In genomic region chr6:44040786-44041185, GRCh38 we compare ENCODE assay signal across 25 cellular contexts.
DNase-seq lines count a peak whose midpoint lies in the region; ATAC-seq, FAIRE-seq and TF ChIP-seq lines count a peak whose summit lies in the region.
"Had no signal": no experiment of that assay in that cellular context is flagged by ENCODE, and none has a peak within 500 bp of the region (broad histone marks: within the 10 kb centered on the region; RNA-seq: fewer than 3 reads in every experiment).

No MANE protein-coding gene starts in this region.

- H3K27ac ChIP-seq in GM23338 (ENCODE audit: low read depth) = no peak overlapping the region
- H3K27ac ChIP-seq in RWPE1 = peak overlapping the region; percentile 93
- no peak overlapping the region for H3K27ac ChIP-seq in kidney (ENCODE audit: low read depth in 2 of 2, low read length in 2 of 2)
- H3K27ac ChIP-seq in smooth muscle cell (ENCODE audit: low read depth) = peak overlapping the region; percentile 98
- H3K27ac ChIP-seq in effector memory CD4-positive, alpha-beta T cell (ENCODE audit: insufficient read depth, low read length, poor library complexity, severe bottlenecking) = no peak overlapping the region
- H3K27ac ChIP-seq: parathyroid adenoma had no signal

- H3K9me2 ChIP-seq in GM23338 (ENCODE audit: insufficient read depth) = no peaks in the 10 kb centered on the region

- TF ChIP-seq CTCF in GM23338 (conservative IDR thresholded peaks at IDR 0.05; ENCODE audit: low read depth in 2 of 2) (no peak), RWPE1 (conservative IDR thresholded peaks at IDR 0.05; ENCODE audit: low read depth) (no peak), kidney (IDR thresholded peaks at IDR 0.05; ENCODE audit: borderline replicate concordance, extremely low read depth, insufficient read depth) (no peak), smooth muscle cell (IDR thresholded peaks at IDR 0.05; ENCODE audit: borderline replicate concordance, insufficient read depth, poor library complexity, severe bottlenecking) (no peak)

- H3K4me3 Mint-ChIP-seq in GM23338 = no peak overlapping the region
- H3K4me3 Mint-ChIP-seq: activated CD8-positive, alpha-beta memory T cell treated with anti-CD3 and anti-CD28 coated beads, Interleukin-2, amount 10 ng/mL, durations not matched to agents 7 days and 5 days; CD8-positive, alpha-beta T cell; effector memory CD8-positive, alpha-beta T cell; memory B cell; naive B cell; T-helper 17 cell had no signal

- DNase-seq in GM23338 (ENCODE audit: low spot score) (no peak), RWPE1 (ENCODE audit: low spot score) (no peak), kidney (peak; percentile 17), smooth muscle cell (lab: John Stamatoyannopoulos, UW; ENCODE audit: unreplicated experiment) (no peak), H4 (ENCODE audit: low spot score) (no peak)
- no peak for DNase-seq in effector memory CD4-positive, alpha-beta T cell
- DNase-seq: activated CD4-positive, alpha-beta T cell treated with anti-CD3 and anti-CD28 coated beads for 48 hours; activated CD8-positive, alpha-beta memory T cell treated with anti-CD3 and anti-CD28 coated beads, Interleukin-2, amount 10 ng/mL, durations not matched to agents 7 days and 5 days; AML-193; CD8-positive, alpha-beta T cell; effector memory CD8-positive, alpha-beta T cell; esophagus squamous epithelium; GF-D8; naive B cell; NCI-H1105; NCI-H2029 treated with DMSO at 0.1 percent for 48 hours; NCI-H446; substantia nigra; T-helper 17 cell had no signal

- H3K27ac Mint-ChIP-seq in GM23338 = 0 out of 2 replicates have a peak overlapping the region, but pooled peaks have one; percentile 11
- H3K27ac Mint-ChIP-seq: activated CD8-positive, alpha-beta memory T cell treated with anti-CD3 and anti-CD28 coated beads, Interleukin-2, amount 10 ng/mL, durations not matched to agents 7 days and 5 days; CD8-positive, alpha-beta T cell; effector memory CD8-positive, alpha-beta T cell; memory B cell; naive B cell; T-helper 17 cell had no signal

- H3K79me2 ChIP-seq in GM23338 (replicated peaks; ENCODE audit: insufficient read depth) = no peaks in the 10 kb centered on the region
- H3K79me2 ChIP-seq in smooth muscle cell (ENCODE audit: low read depth) = no peaks in the 10 kb centered on the region
- H3K79me2 ChIP-seq: parathyroid adenoma had no signal

- H3K4me1 Mint-ChIP-seq in GM23338 = peaks cover 40% of the 10 kb centered on the region

- peaks cover 15% of the 10 kb centered on the region for H3K27me3 Mint-ChIP-seq in GM23338 (ENCODE audit: insufficient read depth, low read depth, poor library complexity)

- H3K4me3 ChIP-seq in GM23338 (no peak overlapping the region), kidney (ENCODE audit: low read length in 2 of 2) (no peak overlapping the region), smooth muscle cell (no peak overlapping the region)
- no peak overlapping the region for H3K4me3 ChIP-seq in effector memory CD4-positive, alpha-beta T cell (ENCODE audit: insufficient read depth, low read depth, low read length, poor library complexity, severe bottlenecking)
- H3K4me3 ChIP-seq: esophagus squamous epithelium, SJSA1 had no signal

- peaks cover 19% of the 10 kb centered on the region for H3K4me1 ChIP-seq in GM23338 (ENCODE audit: insufficient read depth)
- peaks cover 0 to 6% of the 10 kb centered on the region in 2 donors for H3K4me1 ChIP-seq in kidney (ENCODE audit: control insufficient read depth in 1 of 2, insufficient read depth in 1 of 2, low read depth in 1 of 2, low read length in 2 of 2)
- H3K4me1 ChIP-seq in smooth muscle cell (ENCODE audit: low read depth) = peaks cover 36% of the 10 kb centered on the region
- no peaks in the 10 kb centered on the region for H3K4me1 ChIP-seq in effector memory CD4-positive, alpha-beta T cell (ENCODE audit: control insufficient read depth, insufficient read depth, low read length, poor library complexity, severe bottlenecking)

- no peak for FAIRE-seq in kidney (lab: Jason Lieb, UNC)
- FAIRE-seq: urothelium cell line had no signal

- POLR2A ChIA-PET in RWPE1 (lab: Yijun Ruan, JAX; ENCODE audit: low non-redundant PET) = no interaction called here

- H3K9me3 Mint-ChIP-seq in GM23338 = no peaks in the 10 kb centered on the region
- H3K9me3 Mint-ChIP-seq: activated naive CD4-positive, alpha-beta T cell treated with anti-CD3 and anti-CD28 coated beads, Interleukin-2, amount 50 U/mL, for 72 hours; CD8-positive, alpha-beta T cell; effector memory CD8-positive, alpha-beta T cell; memory B cell; naive B cell had no signal

- H3K9ac ChIP-seq in kidney (ENCODE audit: low read length in 2 of 2) = no peak overlapping the region
- H3K9ac ChIP-seq in smooth muscle cell (ENCODE audit: low read depth) = no peak overlapping the region
- H3K9ac ChIP-seq: parathyroid adenoma had no signal

- H4K20me1 ChIP-seq in GM23338 (replicated peaks; ENCODE audit: insufficient read depth) = no peaks in the 10 kb centered on the region
- H4K20me1 ChIP-seq in smooth muscle cell (ENCODE audit: low read depth) = no peaks in the 10 kb centered on the region

- H3K27me3 ChIP-seq in GM23338 (ENCODE audit: insufficient read depth) (no peaks in the 10 kb centered on the region), smooth muscle cell (ENCODE audit: low read depth) (no peaks in the 10 kb centered on the region)
- no peaks in the 10 kb centered on the region for H3K27me3 ChIP-seq in effector memory CD4-positive, alpha-beta T cell (replicated peaks; ENCODE audit: control insufficient read depth, insufficient read depth, low read length, poor library complexity, severe bottlenecking)
- H3K27me3 ChIP-seq: esophagus squamous epithelium, SJSA1 had no signal

- H3F3A ChIP-seq in GM23338 (replicated peaks; ENCODE audit: low read depth) = no peaks in the 10 kb centered on the region
- H3F3A ChIP-seq in smooth muscle cell (ENCODE audit: low read depth) = peaks cover 21% of the 10 kb centered on the region

- intact Hi-C loops in kidney (cut with DNase I) = no loop called here

- ATAC-seq in GM23338 = no peak
- ATAC-seq in GM19324 (IDR thresholded peaks at IDR 0.05; ENCODE audit: low FRiP score, unreplicated experiment) = no peak
- ATAC-seq: activated CD8-positive, alpha-beta memory T cell treated with anti-CD3 and anti-CD28 coated beads, Interleukin-2, amount 10 ng/mL, durations not matched to agents 7 days and 5 days; activated naive CD4-positive, alpha-beta T cell treated with anti-CD3 and anti-CD28 coated beads, Interleukin-2, amount 50 U/mL, for 72 hours; CD8-positive, alpha-beta T cell; effector memory CD8-positive, alpha-beta T cell; T-helper 17 cell had no signal

- WGBS in smooth muscle cell (ENCODE audit: low lambda C conversion rate) = 74% methylated on average over 2 of the region's 4 CpGs

- H2AFZ ChIP-seq in GM23338 (no peak overlapping the region), smooth muscle cell (ENCODE audit: low read depth) (no peak overlapping the region)
- H2AFZ ChIP-seq: parathyroid adenoma had no signal

- no peaks in the 10 kb centered on the region for H3K36me3 Mint-ChIP-seq in GM23338 (ENCODE audit: low read depth)
- H3K36me3 Mint-ChIP-seq: activated CD8-positive, alpha-beta memory T cell treated with anti-CD3 and anti-CD28 coated beads, Interleukin-2, amount 10 ng/mL, durations not matched to agents 7 days and 5 days; activated naive CD4-positive, alpha-beta T cell treated with anti-CD3 and anti-CD28 coated beads, Interleukin-2, amount 50 U/mL, for 72 hours; CD8-positive, alpha-beta T cell; memory B cell; naive B cell had no signal

- H3K9me3 ChIP-seq in kidney (ENCODE audit: control insufficient read depth in 1 of 2, low read length in 2 of 2) (no peaks in the 10 kb centered on the region), smooth muscle cell (replicated peaks; ENCODE audit: low read depth) (no peaks in the 10 kb centered on the region)
- H3K9me3 ChIP-seq in effector memory CD4-positive, alpha-beta T cell (ENCODE audit: control insufficient read depth, low read length) = no peaks in the 10 kb centered on the region
- H3K9me3 ChIP-seq: esophagus squamous epithelium, SJSA1 had no signal

- CTCF ChIA-PET in RWPE1 (lab: Yijun Ruan, JAX) = interaction anchor here (0.6 kb wide), 1 partner anchor 70 kb away, joined by 4 read pairs; no protein-coding TSS in a partner anchor

- H3K36me3 ChIP-seq in GM23338 (ENCODE audit: insufficient read depth) (no peaks in the 10 kb centered on the region), kidney (ENCODE audit: control insufficient read depth in 1 of 2, insufficient read depth in 2 of 2, low read length in 2 of 2) (no peaks in the 10 kb centered on the region), smooth muscle cell (ENCODE audit: low read depth) (no peaks in the 10 kb centered on the region)
- H3K36me3 ChIP-seq in effector memory CD4-positive, alpha-beta T cell (ENCODE audit: control insufficient read depth, insufficient read depth, low read length) = no peaks in the 10 kb centered on the region
- H3K36me3 ChIP-seq: esophagus squamous epithelium, SJSA1 had no signal

- H3K4me2 ChIP-seq in GM23338 = no peak overlapping the region
- H3K4me2 ChIP-seq in smooth muscle cell = peak overlapping the region; percentile 66

TF ChIP-seq in GM23338, 12 proteins besides CTCF, POLR2A, EP300 and RAD21 (continues in another document):
- TF ChIP-seq ZNF331 (CRISPR knock-in tag; IDR thresholded peaks at IDR 0.05; ENCODE audit: low read depth) (no peak), JUNB (IDR thresholded peaks at IDR 0.05; ENCODE audit: unreplicated experiment) (no peak), CREB1 (CRISPR knock-in tag; IDR thresholded peaks at IDR 0.05; ENCODE audit: low read depth) (no peak), ZNF114 (CRISPR knock-in tag; IDR thresholded peaks at IDR 0.05) (no peak)

Comparison
In these comparisons a context has a peak if more than half of its experiments do, and no peak if none do; other contexts are left out.
1. H3K27ac ChIP-seq: peak in RWPE1 (single experiment) and smooth muscle cell (single experiment); none in GM23338 (single experiment), kidney (0 of 2) and effector memory CD4-positive, alpha-beta T cell (single experiment).